25 cellular contexts compared by ENCODE assay signal in genomic region chr13:110971486-110971885, GRCh38.
"Had no signal": no experiment of that assay in that cellular context is flagged by ENCODE, and none has a peak within 500 bp of the region (broad histone marks: within the 10 kb centered on the region; RNA-seq: fewer than 3 reads in every experiment).

No MANE protein-coding gene starts in this region.

- H3K36me3 ChIP-seq: colonic mucosa, esophagus squamous epithelium, gastrocnemius medialis, neutrophil, ovary, prostate gland, right atrium auricular region, suprapubic skin, tibial nerve had no signal

- ATAC-seq: gastrocnemius medialis; left cardiac atrium; stimulated activated naive CD8-positive, alpha-beta T cell treated with anti-CD3 and anti-CD28 coated beads, Interleukin-15, amount 100 ng/mL, for 72 hours; WTC11 had no signal

- H3K4me3 Mint-ChIP-seq: activated naive CD8-positive, alpha-beta T cell treated with anti-CD3 and anti-CD28 coated beads, Interleukin-2, amount 10 ng/mL, durations not matched to agents 7 days and 5 days; activated T-cell treated with anti-CD3 and anti-CD28 coated beads, Interleukin-2, amount 50 U/mL, for 24 hours; memory B cell; nephron; stimulated activated naive CD8-positive, alpha-beta T cell treated with anti-CD3 and anti-CD28 coated beads, Interleukin-15, amount 100 ng/mL, for 72 hours; WTC11 had no signal

- H3K27me3 ChIP-seq: colonic mucosa, esophagus squamous epithelium, gastrocnemius medialis, ovary, right atrium auricular region, suprapubic skin, tibial nerve had no signal

- DNase-seq: activated CD4-positive, alpha-beta T cell treated with anti-CD3 and anti-CD28 coated beads, Interleukin-2, amount 50 U/mL, for 4 hours; activated CD8-positive, alpha-beta memory T cell treated with anti-CD3 and anti-CD28 coated beads for 24 hours; activated CD8-positive, alpha-beta memory T cell treated with anti-CD3 and anti-CD28 coated beads, Interleukin-2, amount 50 U/mL, for 4 hours; activated naive CD4-positive, alpha-beta T cell; activated naive CD8-positive, alpha-beta T cell treated with anti-CD3 and anti-CD28 coated beads, Interleukin-2, amount 10 ng/mL, durations not matched to agents 7 days and 5 days; activated T-cell treated with anti-CD3 and anti-CD28 coated beads, Interleukin-2, amount 50 U/mL, for 24 hours; amniotic stem cell; colonic mucosa; esophagus squamous epithelium; gastrocnemius medialis; head of caudate nucleus; left cardiac atrium; ovary; stimulated activated CD4-positive, alpha-beta T cell treated with anti-CD3 and anti-CD28 coated beads, Interleukin-4, amount 100 ng/mL, for 24 hours; stimulated activated naive CD8-positive, alpha-beta T cell treated with anti-CD3 and anti-CD28 coated beads, Interleukin-15, amount 100 ng/mL, for 72 hours; T-helper 9 cell had no signal

- H3K4me3 ChIP-seq: colonic mucosa, esophagus squamous epithelium, gastrocnemius medialis, ovary, prostate gland, right atrium auricular region, suprapubic skin, tibial nerve had no signal

- H3K27ac ChIP-seq: colonic mucosa, esophagus squamous epithelium, gastrocnemius medialis, neutrophil, ovary, prostate gland, right atrium auricular region, suprapubic skin, tibial nerve had no signal

- H3K27ac Mint-ChIP-seq: activated naive CD8-positive, alpha-beta T cell treated with anti-CD3 and anti-CD28 coated beads, Interleukin-2, amount 10 ng/mL, durations not matched to agents 7 days and 5 days; activated T-cell treated with anti-CD3 and anti-CD28 coated beads, Interleukin-2, amount 50 U/mL, for 24 hours; activated T-helper 2 cell treated with anti-CD3 and anti-CD28 coated beads, Interferon-gamma antibody, Interleukin-2, Interleukin-4, amounts not matched to agents 10 μg/mL and 5 μg/mL and 100 μg/mL, durations not matched to agents 14 hours and 24 hours and 36 hours; memory B cell; nephron; stimulated activated naive CD8-positive, alpha-beta T cell treated with anti-CD3 and anti-CD28 coated beads, Interleukin-15, amount 100 ng/mL, for 72 hours; WTC11 had no signal

- H3K4me1 ChIP-seq: colonic mucosa, esophagus squamous epithelium, gastrocnemius medialis, prostate gland, right atrium auricular region, suprapubic skin, tibial nerve had no signal

- H3K4me1 Mint-ChIP-seq: activated naive CD8-positive, alpha-beta T cell treated with anti-CD3 and anti-CD28 coated beads, Interleukin-2, amount 10 ng/mL, durations not matched to agents 7 days and 5 days; memory B cell; nephron; stimulated activated naive CD8-positive, alpha-beta T cell treated with anti-CD3 and anti-CD28 coated beads, Interleukin-15, amount 100 ng/mL, for 72 hours; WTC11 had no signal

- H3K9me3 ChIP-seq: colonic mucosa, gastrocnemius medialis, neutrophil, ovary, prostate gland, suprapubic skin had no signal
